ENCODE assay signal across 16 cellular contexts in the genomic region with DNA sequence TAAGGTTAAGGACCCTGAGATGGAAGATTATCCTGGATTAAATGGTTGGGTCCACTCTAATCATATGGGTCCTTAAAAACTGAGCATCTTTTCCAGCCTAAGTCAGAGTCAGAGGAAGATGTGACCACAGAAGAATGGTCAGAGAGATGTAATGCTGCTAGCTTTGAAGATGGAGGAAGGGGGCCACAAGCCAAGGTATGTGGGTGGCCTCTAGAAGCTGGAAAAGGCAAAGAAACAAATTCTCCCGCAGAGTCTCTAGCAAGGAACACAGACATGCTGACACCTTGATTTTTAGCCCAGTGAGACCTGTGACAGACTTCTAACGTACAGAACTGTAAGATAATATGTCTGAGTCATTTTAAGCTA. TPM values are rescaled to one million over a fixed set of nuclear protein-coding genes. Genes with fewer than 3 reads are reported as not detected.
DNase-seq lines count a peak whose midpoint lies in the region; ATAC-seq and TF ChIP-seq lines count a peak whose summit lies in the region.
"Had no signal": no experiment of that assay in that cellular context is flagged by ENCODE, and none has a peak within 500 bp of the region (broad histone marks: within the 10 kb centered on the region; RNA-seq: fewer than 3 reads in every experiment).

No MANE protein-coding gene starts in this region.

- H3K9me3 Mint-ChIP-seq in activated CD8-positive, alpha-beta memory T cell treated with anti-CD3 and anti-CD28 coated beads, Interleukin-2, amount 10 ng/mL, durations not matched to agents 7 days and 5 days (ENCODE audit: low read depth), result peaks cover 4% of the 10 kb centered on the region
- no peaks in the 10 kb centered on the region for H3K9me3 Mint-ChIP-seq in immature natural killer cell

- H4K20me1 ChIP-seq in MM.1S (ENCODE audit: insufficient read depth, low read length), result no peaks in the 10 kb centered on the region

- H3F3A ChIP-seq in MM.1S (ENCODE audit: insufficient read depth, low read length), result peaks cover 18% of the 10 kb centered on the region

- H3K4me3 ChIP-seq in MM.1S (ENCODE audit: low read length) (0 out of 2 replicates have a peak overlapping the region, but pooled peaks have one; percentile 6), gastrocnemius medialis (no peak overlapping the region)
- H3K4me3 ChIP-seq: heart right ventricle had no signal

- no peak overlapping the region for H3K9ac ChIP-seq in MM.1S (ENCODE audit: low read length)

- H3K27me3 ChIP-seq in MM.1S (replicated peaks; ENCODE audit: insufficient read depth, low read length) (no peaks in the 10 kb centered on the region), gastrocnemius medialis (no peaks in the 10 kb centered on the region)
- H3K27me3 ChIP-seq: heart right ventricle had no signal

- H3K27ac ChIP-seq in MM.1S (ENCODE audit: low read length) (peak overlapping the region; percentile 60; the same call in 1 of the 2 replicates), gastrocnemius medialis (peak overlapping the region; percentile 79 to 95 (median 88))

- H3K4me1 ChIP-seq in MM.1S (ENCODE audit: low read length) (peaks cover 36% of the 10 kb centered on the region), gastrocnemius medialis (peaks cover 11 to 24% of the 10 kb centered on the region in 2 donors)

- peak overlapping the region; percentile 73; the same call in 1 of the 2 replicates for H3K4me2 ChIP-seq in MM.1S (ENCODE audit: low read depth, low read length)

- H3K9me2 ChIP-seq in MM.1S (replicated peaks; ENCODE audit: insufficient read depth, low read length), result no peaks in the 10 kb centered on the region

- peak overlapping the region; percentile 45 for H3K27ac Mint-ChIP-seq in activated CD8-positive, alpha-beta memory T cell treated with anti-CD3 and anti-CD28 coated beads, Interleukin-2, amount 10 ng/mL, durations not matched to agents 7 days and 5 days
- H3K27ac Mint-ChIP-seq in immature natural killer cell, result peak overlapping the region in 2 of 6 donors; percentile 26 to 84

- H3K27me3 Mint-ChIP-seq in activated CD8-positive, alpha-beta memory T cell treated with anti-CD3 and anti-CD28 coated beads, Interleukin-2, amount 10 ng/mL, durations not matched to agents 7 days and 5 days, result no peaks in the 10 kb centered on the region
- H3K27me3 Mint-ChIP-seq in immature natural killer cell (ENCODE audit: low read depth in 3 of 3), result peaks cover 2 to 6% (median 2%) of the 10 kb centered on the region in 3 donors

- intact Hi-C loops in gastrocnemius medialis (cut with DNase I; ENCODE audit: low total_unique reads), result loop anchor here (5.0 kb wide), 2 partner anchors 275 to 605 kb away; partner anchors contain the start of gene IDE

- peaks cover 35% of the 10 kb centered on the region for H3K4me1 Mint-ChIP-seq in activated CD8-positive, alpha-beta memory T cell treated with anti-CD3 and anti-CD28 coated beads, Interleukin-2, amount 10 ng/mL, durations not matched to agents 7 days and 5 days
- H3K4me1 Mint-ChIP-seq in immature natural killer cell, result peaks cover 20 to 23% of the 10 kb centered on the region in 2 donors

- peaks cover 27% of the 10 kb centered on the region for H3K79me2 ChIP-seq in MM.1S (ENCODE audit: low read length)

- peak overlapping the region; percentile 59; the same call in 1 of the 2 replicates for H2AFZ ChIP-seq in MM.1S (ENCODE audit: low read length)

- TF ChIP-seq POLR2A in gastrocnemius medialis (IDR thresholded peaks at IDR 0.05), result no peak

- H3K36me3 Mint-ChIP-seq in activated CD8-positive, alpha-beta memory T cell treated with anti-CD3 and anti-CD28 coated beads, Interleukin-2, amount 10 ng/mL, durations not matched to agents 7 days and 5 days, result peaks cover 4% of the 10 kb centered on the region
- H3K36me3 Mint-ChIP-seq in immature natural killer cell, result no peaks in the 10 kb centered on the region

- H3K36me3 ChIP-seq in MM.1S (replicated peaks; ENCODE audit: insufficient read depth, low read length) (no peaks in the 10 kb centered on the region), gastrocnemius medialis (no peaks in the 10 kb centered on the region)
- H3K36me3 ChIP-seq: heart right ventricle had no signal

- CTCF ChIA-PET in activated CD8-positive, alpha-beta memory T cell treated with anti-CD3 and anti-CD28 coated beads, Interleukin-2, amount 10 ng/mL, durations not matched to agents 7 days and 5 days (lab: Charles Lee), result interaction anchor here (0.6 to 4.5 kb wide), 5 partner anchors 9 to 76 kb away, joined by 3 to 14 read pairs (median 5); no protein-coding TSS in a partner anchor

- no peaks in the 10 kb centered on the region for H3K9me3 ChIP-seq in MM.1S (replicated peaks; ENCODE audit: insufficient read depth, low read length)
- H3K9me3 ChIP-seq in gastrocnemius medialis, result no peaks in the 10 kb centered on the region

- peak overlapping the region; percentile 7 for H3K4me3 Mint-ChIP-seq in activated CD8-positive, alpha-beta memory T cell treated with anti-CD3 and anti-CD28 coated beads, Interleukin-2, amount 10 ng/mL, durations not matched to agents 7 days and 5 days
- peak overlapping the region; percentile 92 to 94 (median 94) for H3K4me3 Mint-ChIP-seq in immature natural killer cell

- no peak for DNase-seq in activated CD8-positive, alpha-beta memory T cell treated with anti-CD3 and anti-CD28 coated beads, Interleukin-2, amount 10 ng/mL, durations not matched to agents 7 days and 5 days
- no peak for DNase-seq in activated CD8-positive, alpha-beta memory T cell treated with anti-CD3 and anti-CD28 coated beads for 24 hours
- DNase-seq in MM.1S, result no peak
- no peak for DNase-seq in immature natural killer cell
- no peak for DNase-seq in gastrocnemius medialis
- no peak for DNase-seq in AG08396 (ENCODE audit: low spot score)
- DNase-seq in GM13976 (ENCODE audit: low spot score), result no peak
- DNase-seq: activated CD4-positive, alpha-beta T cell treated with anti-CD3 and anti-CD28 coated beads for 1 hour; caudate nucleus; effector CD4-positive, alpha-beta T cell; heart right ventricle; NCI-H1930; SIG-M5; stimulated activated CD4-positive, alpha-beta T cell treated with anti-CD3 and anti-CD28 coated beads, Interleukin-1b, Interleukin-23, amount 100 ng/mL, for 48 hours; T-helper 9 cell had no signal

- ATAC-seq in activated CD8-positive, alpha-beta memory T cell treated with anti-CD3 and anti-CD28 coated beads, Interleukin-2, amount 10 ng/mL, durations not matched to agents 7 days and 5 days, result no peak
- ATAC-seq in gastrocnemius medialis, result no peak
- ATAC-seq in GM18907 (IDR thresholded peaks at IDR 0.05; ENCODE audit: unreplicated experiment), result no peak
- ATAC-seq: heart right ventricle had no signal

- TF ChIP-seq CTCF in MM.1S (IDR thresholded peaks at IDR 0.05; ENCODE audit: low read length) (no peak), gastrocnemius medialis (IDR thresholded peaks at IDR 0.05 in 4 of 5, conservative IDR thresholded peaks at IDR 0.05 in 1 of 5) (no peak), GM13976 (IDR thresholded peaks at IDR 0.05; ENCODE audit: borderline replicate concordance, control extremely low read depth, extremely low read depth, insufficient read depth, missing control alignments) (no peak)

- in situ Hi-C loops in gastrocnemius medialis (cut with MboI; ENCODE audit: low sequenced_read_pairs in 4 of 4), result no loop called here
- in situ Hi-C loops in GM13976 (cut with MboI; ENCODE audit: low sequenced_read_pairs, unreplicated experiment), result no loop called here

RNA-seq across cellular contexts. Expression of gene EXOC6, which starts 1.5 kb away (rescaled TPM):
- 10 to 100 TPM; 11.9 to 12.1 TPM for total RNA-seq in activated CD8-positive, alpha-beta memory T cell treated with anti-CD3 and anti-CD28 coated beads, Interleukin-2, amount 10 ng/mL, durations not matched to agents 7 days and 5 days
- polyA plus RNA-seq in immature natural killer cell, result 10 to 100 TPM in 1 of 3 donors, 1 to 10 TPM in 2; 6.4 to 13.1 (median 8.7) TPM
- total RNA-seq in gastrocnemius medialis, result 10 to 100 TPM; 11.8 to 16.8 (median 14.6) TPM
